In the genomic region with DNA sequence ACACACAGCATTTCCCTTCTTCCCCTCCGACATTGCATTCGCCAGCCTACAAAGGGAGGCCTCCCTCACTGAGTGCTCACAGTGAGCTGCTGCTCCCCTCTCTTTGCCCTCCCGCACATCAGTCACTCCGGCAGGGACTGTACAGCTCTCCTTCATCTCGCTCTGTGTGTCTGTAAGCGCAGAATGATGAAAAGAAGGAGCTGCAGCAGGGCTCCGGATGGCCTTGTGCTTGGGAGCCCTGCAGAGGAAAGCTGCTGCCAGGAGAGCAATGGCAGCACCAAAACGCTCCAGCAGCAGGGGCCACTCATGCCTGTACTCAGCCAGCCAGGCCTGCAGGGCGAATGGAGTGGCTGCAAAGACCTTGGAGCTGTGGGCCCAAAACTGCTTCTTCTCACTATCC, we compare ENCODE assay signal across 17 cellular contexts.
"Had no signal": no experiment of that assay in that cellular context is flagged by ENCODE, and none has a peak within 500 bp of the region (broad histone marks: within the 10 kb centered on the region; RNA-seq: fewer than 3 reads in every experiment).

No MANE protein-coding gene starts in this region.

- H3K36me3 ChIP-seq: brain microvascular endothelial cell, prostate gland, right lobe of liver, stomach had no signal

- FAIRE-seq: frontal cortex, islet of Langerhans had no signal

- H3K4me1 ChIP-seq: prostate gland, right lobe of liver, stomach had no signal

- H3K9me3 ChIP-seq: prostate gland, right lobe of liver, stomach had no signal

- DNase-seq: activated CD4-positive, alpha-beta T cell treated with anti-CD3 and anti-CD28 coated beads for 4 hours; activated CD8-positive, alpha-beta memory T cell treated with anti-CD3 and anti-CD28 coated beads, Interleukin-2, amount 50 U/mL, for 4 hours; activated CD8-positive, alpha-beta T cell treated with anti-CD3 and anti-CD28 coated beads for 36 hours; activated gamma-delta T cell; activated T-cell treated with anti-CD3 and anti-CD28 coated beads, Interleukin-2, amount 50 U/mL, for 48 hours; amniotic stem cell; brain microvascular endothelial cell; dermis blood vessel endothelial cell; naive thymus-derived CD8-positive, alpha-beta T cell; right lobe of liver; stomach; T-helper 17 cell had no signal

- H3K27me3 ChIP-seq: brain microvascular endothelial cell, right lobe of liver had no signal

- H3K4me3 ChIP-seq: prostate gland, right lobe of liver, stomach had no signal

- H3K27ac ChIP-seq: brain microvascular endothelial cell, prostate gland, right lobe of liver, stomach had no signal

- H3K27ac Mint-ChIP-seq: activated CD8-positive, alpha-beta T cell treated with anti-CD3 and anti-CD28 coated beads for 36 hours; activated naive CD4-positive, alpha-beta T cell treated with anti-CD3 and anti-CD28 coated beads, Interleukin-2, amount 50 U/mL, for 72 hours; naive thymus-derived CD8-positive, alpha-beta T cell; T-helper 17 cell had no signal

- H3K36me3 Mint-ChIP-seq: activated naive CD4-positive, alpha-beta T cell treated with anti-CD3 and anti-CD28 coated beads, Interleukin-2, amount 50 U/mL, for 72 hours; naive thymus-derived CD8-positive, alpha-beta T cell had no signal

- H3K4me3 Mint-ChIP-seq: activated CD8-positive, alpha-beta T cell treated with anti-CD3 and anti-CD28 coated beads for 36 hours; naive thymus-derived CD8-positive, alpha-beta T cell; T-helper 17 cell had no signal

- H3K9me3 Mint-ChIP-seq: activated CD8-positive, alpha-beta T cell treated with anti-CD3 and anti-CD28 coated beads for 36 hours; activated naive CD4-positive, alpha-beta T cell treated with anti-CD3 and anti-CD28 coated beads, Interleukin-2, amount 50 U/mL, for 72 hours; naive thymus-derived CD8-positive, alpha-beta T cell had no signal

- ATAC-seq: activated CD8-positive, alpha-beta T cell treated with anti-CD3 and anti-CD28 coated beads for 36 hours; activated naive CD4-positive, alpha-beta T cell treated with anti-CD3 and anti-CD28 coated beads, Interleukin-2, amount 50 U/mL, for 72 hours; left lobe of liver; naive thymus-derived CD8-positive, alpha-beta T cell; right lobe of liver; T-helper 17 cell had no signal

- H3K4me1 Mint-ChIP-seq: naive thymus-derived CD8-positive, alpha-beta T cell; T-helper 17 cell had no signal
